Comparison of ENCODE assay signal across 9 cellular contexts in genomic region chr6:130517444-130517931, GRCh38.
DNase-seq lines count a peak whose midpoint lies in the region; ATAC-seq and TF ChIP-seq lines count a peak whose summit lies in the region.
"Had no signal": no experiment of that assay in that cellular context is flagged by ENCODE, and none has a peak within 500 bp of the region (broad histone marks: within the 10 kb centered on the region; RNA-seq: fewer than 3 reads in every experiment).

No MANE protein-coding gene starts in this region.

- H3K9me3 ChIP-seq in sigmoid colon: no peaks in the 10 kb centered on the region
- H3K9me3 ChIP-seq: pancreas had no signal

- no peaks in the 10 kb centered on the region for H3K27me3 ChIP-seq in sigmoid colon
- H3K27me3 ChIP-seq: pancreas had no signal

- DNase-seq in ELR (ENCODE audit: low read depth) (peak; percentile 69), RPMI8226 (no peak), activated gamma-delta T cell treated with Interleukin-2 at 50 U/mL for 16 hours (no peak), sigmoid colon (no peak), RKO (ENCODE audit: low spot score) (no peak)
- DNase-seq in activated naive CD4-positive, alpha-beta T cell treated with anti-CD3 and anti-CD28 coated beads, Interleukin-2, amount 50 U/mL, for 16 hours: peak; percentile 38
- DNase-seq: pancreas had no signal

- no peak for TF ChIP-seq POLR2A in sigmoid colon (IDR thresholded peaks at IDR 0.05)

- H3K4me1 ChIP-seq in sigmoid colon: no peaks in the 10 kb centered on the region

- ATAC-seq in GM19438 (IDR thresholded peaks at IDR 0.05; ENCODE audit: low read depth, unreplicated experiment) (peak; percentile 75), HG03139 (IDR thresholded peaks at IDR 0.05; ENCODE audit: unreplicated experiment) (peak; percentile 65)

- H3K27ac ChIP-seq in sigmoid colon: no peak overlapping the region
- H3K27ac ChIP-seq: pancreas had no signal

- no peak overlapping the region for H3K4me3 ChIP-seq in sigmoid colon
- H3K4me3 ChIP-seq: pancreas had no signal

- intact Hi-C loops in sigmoid colon (cut with DNase I): no loop called here

- TF ChIP-seq EP300 in sigmoid colon (IDR thresholded peaks at IDR 0.05): no peak

- 30 to 57% methylated on average over 3 of the region's 3 CpGs for WGBS in sigmoid colon, 2 donors

- TF ChIP-seq CTCF in sigmoid colon (IDR thresholded peaks at IDR 0.05): no peak

- H3K36me3 ChIP-seq in sigmoid colon: no peaks in the 10 kb centered on the region
- H3K36me3 ChIP-seq: pancreas had no signal

Comparison
In these comparisons a context has a peak if more than half of its experiments do, and no peak if none do; other contexts are left out.
1. DNase-seq: peak in ELR (single experiment) and activated naive CD4-positive, alpha-beta T cell treated with anti-CD3 and anti-CD28 coated beads, Interleukin-2, amount 50 U/mL, for 16 hours (single experiment); none in RPMI8226 (single experiment), activated gamma-delta T cell treated with Interleukin-2 at 50 U/mL for 16 hours (single experiment), sigmoid colon (single experiment) and RKO (single experiment).